ENCODE assay signal across 8 cellular contexts in the genomic region with DNA sequence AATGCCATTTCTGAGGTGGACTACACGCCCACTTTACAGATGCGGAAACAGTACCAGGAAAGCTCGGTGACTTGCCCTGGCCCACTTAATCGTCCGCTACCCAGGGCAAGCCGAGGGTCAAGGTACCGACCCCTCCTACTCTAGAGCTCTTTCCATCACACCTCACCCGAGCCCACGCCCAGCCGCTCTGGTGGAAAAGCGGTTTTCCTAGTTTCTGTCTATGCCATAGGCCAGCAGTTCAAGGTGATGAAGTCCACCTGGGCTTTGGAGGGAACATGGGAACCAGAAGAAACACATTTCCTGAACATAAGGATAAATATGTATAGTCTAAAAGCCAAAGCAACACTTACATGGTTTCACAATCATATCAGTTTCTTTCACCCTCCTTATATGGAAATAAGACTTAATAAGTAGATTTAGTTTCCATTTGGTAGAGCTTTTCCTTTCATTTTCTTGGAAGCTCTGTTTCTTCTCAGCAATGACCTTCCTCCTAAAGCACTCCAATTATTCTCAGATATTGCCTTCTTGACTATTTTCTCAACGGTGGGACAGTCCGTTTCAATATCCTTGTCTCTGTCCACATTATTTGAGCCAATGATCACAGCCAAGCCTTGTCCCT. TPM values are rescaled to one million over a fixed set of nuclear protein-coding genes. Genes with fewer than 3 reads are reported as not detected.
DNase-seq lines count a peak whose midpoint lies in the region; ATAC-seq and TF ChIP-seq lines count a peak whose summit lies in the region.

No MANE protein-coding gene starts in this region.

- H3K4me1 ChIP-seq in mammary epithelial cell (ENCODE audit: insufficient read depth, low read length), result peaks cover 10% of the 10 kb centered on the region
- peaks cover 9% of the 10 kb centered on the region for H3K4me1 ChIP-seq in muscle layer of colon (ENCODE audit: insufficient read depth, low read length)

- no peak for ATAC-seq in HG03025 (IDR thresholded peaks at IDR 0.05; ENCODE audit: low FRiP score, unreplicated experiment)
- no peak for ATAC-seq in GM21619 (IDR thresholded peaks at IDR 0.05; ENCODE audit: unreplicated experiment)

- H3K27ac Mint-ChIP-seq in HFFc6, result no peak overlapping the region

- in situ Hi-C loops in mammary epithelial cell (cut with MboI; ENCODE audit: low sequenced_read_pairs in 2 of 2), result no loop called here

- H3K9ac ChIP-seq in mammary epithelial cell (ENCODE audit: insufficient read depth, low read length) (peak overlapping the region; percentile 93), muscle layer of colon (ENCODE audit: low read length) (no peak overlapping the region)

- WGBS in mammary epithelial cell (ENCODE audit: low coverage, missing lambda C conversion rate), result 73% methylated on average over 9 of the region's 13 CpGs

- H3K36me3 ChIP-seq in mammary epithelial cell (ENCODE audit: insufficient read depth, low read length) (no peaks in the 10 kb centered on the region), muscle layer of colon (ENCODE audit: insufficient read depth, low read length) (no peaks in the 10 kb centered on the region)

- H3K27me3 Mint-ChIP-seq in HFFc6 (ENCODE audit: insufficient read depth), result peaks cover 32% of the 10 kb centered on the region

- CTCF ChIA-PET in AG04450 (lab: Charles Lee) (interaction anchor here (0.8 kb wide), 1 partner anchor 497 kb away, joined by 3 read pairs; no protein-coding TSS in a partner anchor), mammary epithelial cell (lab: Charles Lee; ENCODE audit: low non-redundant PET) (no interaction called here)

- TF ChIP-seq CTCF in AG04450 (IDR thresholded peaks at IDR 0.05; ENCODE audit: low read depth, low read length), result no peak
- TF ChIP-seq CTCF in HFFc6 (IDR thresholded peaks at IDR 0.05), result no peak
- TF ChIP-seq CTCF in mammary epithelial cell (conservative IDR thresholded peaks at IDR 0.05 in 1 of 2, IDR thresholded peaks at IDR 0.05 in 1 of 2; ENCODE audit: extremely low read depth in 1 of 2, insufficient read depth in 1 of 2, low read depth in 1 of 2, low read length in 2 of 2), result no peak

- TSS peak; percentile 66 for BruUV-seq in mammary epithelial cell (replicated peaks; lab: Mats Ljungman, UMichigan)

- peak overlapping the region; percentile 54 for H3K4me3 ChIP-seq in AG04450 (ENCODE audit: low read depth, low read length)
- peak overlapping the region; percentile 60 to 87 (median 73) for H3K4me3 ChIP-seq in mammary epithelial cell (replicated peaks in 1 of 3; ENCODE audit: insufficient read depth in 1 of 3, low read depth in 2 of 3, low read length in 3 of 3)
- H3K4me3 ChIP-seq in muscle layer of colon (ENCODE audit: low read depth in 1 of 2, low read length in 2 of 2), result peak overlapping the region; percentile 21 to 59

- no peak for DNase-seq in AG04450 (ENCODE audit: low read depth, low spot score)
- no peak for DNase-seq in HFFc6
- DNase-seq in mammary epithelial cell, result no peak
- no peak for DNase-seq in central memory CD4-positive, alpha-beta T cell
- no peak for DNase-seq in SW480 (ENCODE audit: low spot score)

- H3K9me3 ChIP-seq in AG04450 (ENCODE audit: control insufficient read depth, insufficient read depth, low read length), result no peaks in the 10 kb centered on the region; the same call in 1 of the 2 replicates
- no peaks in the 10 kb centered on the region for H3K9me3 ChIP-seq in mammary epithelial cell (replicated peaks; ENCODE audit: insufficient read depth, low read length)
- H3K9me3 ChIP-seq in muscle layer of colon (ENCODE audit: low read length), result no peaks in the 10 kb centered on the region

- intact Hi-C loops in mammary epithelial cell (cut with micrococcal nuclease), result loop anchor here (2.0 to 10.0 kb wide), 4 partner anchors 91 to 297 kb away; no protein-coding TSS in a partner anchor

- H3K79me2 ChIP-seq in mammary epithelial cell (ENCODE audit: insufficient read depth, low read length), result no peaks in the 10 kb centered on the region

- peak overlapping the region; percentile 95 for H2AFZ ChIP-seq in mammary epithelial cell (ENCODE audit: low read depth, low read length)

- H3K4me2 ChIP-seq in mammary epithelial cell (ENCODE audit: insufficient read depth, low read depth, low read length), result peak overlapping the region; percentile 99

- no peaks in the 10 kb centered on the region for H3K36me3 Mint-ChIP-seq in HFFc6 (ENCODE audit: low read depth)

- H3K27me3 ChIP-seq in AG04450 (ENCODE audit: control insufficient read depth, insufficient read depth, low read length) (peaks cover 27% of the 10 kb centered on the region), mammary epithelial cell (ENCODE audit: insufficient read depth, low read length) (no peaks in the 10 kb centered on the region), muscle layer of colon (ENCODE audit: control insufficient read depth in 1 of 2, insufficient read depth in 2 of 2, low read length in 2 of 2) (no peaks in the 10 kb centered on the region)

- H4K20me1 ChIP-seq in mammary epithelial cell (ENCODE audit: insufficient read depth, low read length), result no peaks in the 10 kb centered on the region

- dilution Hi-C loops in mammary epithelial cell (cut with HindIII; ENCODE audit: low sequenced_read_pairs), result no loop called here

- H3K4me3 Mint-ChIP-seq in HFFc6, result peak overlapping the region; percentile 74

- H3K9me3 Mint-ChIP-seq in HFFc6, result no peaks in the 10 kb centered on the region

- H3K4me1 Mint-ChIP-seq in HFFc6 (ENCODE audit: low read depth), result peaks cover 6% of the 10 kb centered on the region

- POLR2A ChIA-PET in AG04450 (lab: Yijun Ruan, JAX), result no interaction called here

- H3K27ac ChIP-seq in AG04450 (ENCODE audit: low read depth, low read length) (no peak overlapping the region), mammary epithelial cell (ENCODE audit: insufficient read depth, low read depth, low read length) (peak overlapping the region; percentile 91), muscle layer of colon (ENCODE audit: low read depth, low read length) (no peak overlapping the region)

RNA-seq across cellular contexts. Expression of a gene that starts 0.6 kb away (rescaled TPM):
- polyA plus RNA-seq in AG04450 (2011; rRNA removed) (not detected in 2 replicates), mammary epithelial cell (0.16 TPM)
- polyA minus RNA-seq in AG04450 (2011; rRNA and poly(A)+ RNA removed), result not detected in 2 replicates
- total RNA-seq in HFFc6 (2021; fragmentation: NEBNext Ultra II Directional; extraction: Animal tissue kit (Norgen Biotek cat#: 25700)), result not detected
- under 1 TPM in 1 of 2 donors, not detected in 1; 0.66 TPM for total RNA-seq in mammary epithelial cell
- polyA minus RNA-seq in mammary epithelial cell, result not detected
